Comparison of ENCODE assay signal across 1 cellular context in the genomic region with DNA sequence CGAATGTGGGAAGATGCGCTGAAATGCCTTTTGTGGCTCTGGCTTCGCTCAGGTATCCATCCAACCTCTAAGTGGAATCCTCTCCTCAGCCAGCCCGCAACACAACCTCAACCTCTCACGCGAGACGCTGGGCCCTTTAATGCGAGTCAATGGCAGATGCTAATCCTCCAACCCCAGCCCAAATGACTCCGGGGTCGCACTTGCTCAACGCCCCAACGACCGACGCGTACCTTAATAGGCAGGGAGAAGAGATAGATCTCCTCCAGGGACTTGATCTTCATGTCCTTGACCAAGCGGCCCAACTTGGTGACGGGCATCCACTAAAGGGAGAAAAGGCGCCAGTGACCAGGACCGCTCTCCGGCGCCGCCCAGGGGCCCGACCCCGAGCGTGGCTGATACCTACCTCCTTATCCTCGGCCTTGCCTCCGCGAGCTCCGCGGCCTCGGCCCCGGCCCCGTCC.
TF ChIP-seq lines count a peak whose summit lies in the region.

No MANE protein-coding gene starts in this region.

TF ChIP-seq in IMR-90, 13 proteins besides CTCF, POLR2A, EP300 and RAD21:
- TF ChIP-seq FOS (IDR thresholded peaks at IDR 0.05; ENCODE audit: low read depth, low read length) (no peak), MXI1 (IDR thresholded peaks at IDR 0.05; ENCODE audit: borderline replicate concordance, low read depth, low read length) (0 out of 2 replicates have a peak, but pooled peaks have one; percentile 2)
